21 cellular contexts compared by ENCODE assay signal in genomic region chr16:86061318-86061695, GRCh38.
A peak's percentile ranks its signal among the peaks of the same experiment; 100 is the strongest.
DNase-seq lines count a peak whose midpoint lies in the region; ATAC-seq and TF ChIP-seq lines count a peak whose summit lies in the region.
"Had no signal": no experiment of that assay in that cellular context is flagged by ENCODE, and none has a peak within 500 bp of the region (broad histone marks: within the 10 kb centered on the region; RNA-seq: fewer than 3 reads in every experiment).

No MANE protein-coding gene starts in this region.

- no peaks in the 10 kb centered on the region for H3K79me1 ChIP-seq in mesenchymal stem cell (replicated peaks; ENCODE audit: low read length, poor library complexity, severe bottlenecking)

- no peak overlapping the region for H3K27ac Mint-ChIP-seq in HFFc6
- H3K27ac Mint-ChIP-seq: CD4-positive, alpha-beta memory T cell; GM23338 had no signal

- intact Hi-C loops in heart left ventricle (cut with DNase I) (no loop called here), Right ventricle myocardium superior (cut with DNase I) (no loop called here), dorsolateral prefrontal cortex (cut with DNase I) (no loop called here)

- H4K91ac ChIP-seq in mesenchymal stem cell (ENCODE audit: low read length), result peak overlapping the region; percentile 45

- peaks cover 37% of the 10 kb centered on the region for H3K27me3 Mint-ChIP-seq in HFFc6 (ENCODE audit: insufficient read depth)
- H3K27me3 Mint-ChIP-seq: CD4-positive, alpha-beta memory T cell had no signal

- peaks cover 0 to 36% (median 16%) of the 10 kb centered on the region in 12 donors for H3K4me1 ChIP-seq in heart left ventricle
- no peaks in the 10 kb centered on the region for H3K4me1 ChIP-seq in mesenchymal stem cell (ENCODE audit: control insufficient read depth, insufficient read depth, low read depth, low read length)
- peaks cover 40% of the 10 kb centered on the region for H3K4me1 ChIP-seq in stomach smooth muscle (ENCODE audit: control insufficient read depth, insufficient read depth, low read length)

- peak overlapping the region in 1 of 2 experiments; percentile 29 for H3K18ac ChIP-seq in mesenchymal stem cell (ENCODE audit: low read depth in 1 of 2, low read length in 2 of 2)

- no peaks in the 10 kb centered on the region for H3K4me1 Mint-ChIP-seq in HFFc6 (ENCODE audit: low read depth)
- H3K4me1 Mint-ChIP-seq: CD4-positive, alpha-beta memory T cell; GM23338 had no signal

- H3K27me3 ChIP-seq in heart left ventricle (peaks cover 0 to 6% (median 0%) of the 10 kb centered on the region in 9 donors), dorsolateral prefrontal cortex (no peaks in the 10 kb centered on the region), mesenchymal stem cell (ENCODE audit: control insufficient read depth in 1 of 2, insufficient read depth in 1 of 2, low read length in 2 of 2) (peaks cover 19 to 68% of the 10 kb centered on the region in 2 experiments), stomach smooth muscle (ENCODE audit: control insufficient read depth in 1 of 2, insufficient read depth in 2 of 2, low read length in 2 of 2) (no peaks in the 10 kb centered on the region)

- no peak overlapping the region for H4K8ac ChIP-seq in mesenchymal stem cell (ENCODE audit: low read length)

- TF ChIP-seq POLR2A in heart left ventricle (IDR thresholded peaks at IDR 0.05), result no peak

- H2BK15ac ChIP-seq in mesenchymal stem cell (ENCODE audit: low read depth, poor library complexity, severe bottlenecking), result peak overlapping the region; percentile 45

- H2BK12ac ChIP-seq in mesenchymal stem cell (ENCODE audit: low read length in 2 of 2), result peak overlapping the region in 1 of 2 experiments; percentile 17

- H3K9me3 Mint-ChIP-seq in HFFc6, result no peaks in the 10 kb centered on the region
- H3K9me3 Mint-ChIP-seq: GM23338 had no signal

- DNase-seq in heart left ventricle, result no peak
- no peak for DNase-seq in Right ventricle myocardium superior
- DNase-seq in dorsolateral prefrontal cortex, result no peak
- no peak for DNase-seq in mesenchymal stem cell
- no peak for DNase-seq in HFFc6
- DNase-seq: 8988T; CD4-positive, alpha-beta memory T cell; EL; HCEC 1CT; MV-4-11; NCI-H1694 treated with DMSO at 0.1 percent for 48 hours; NCI-H524; NCI-H82; PC-3; RPMI8226 had no signal

- H3K9me3 ChIP-seq in heart left ventricle (no peaks in the 10 kb centered on the region), mesenchymal stem cell (ENCODE audit: control insufficient read depth, low read length) (no peaks in the 10 kb centered on the region), stomach smooth muscle (ENCODE audit: control insufficient read depth in 2 of 2, low read length in 2 of 2) (no peaks in the 10 kb centered on the region)

- ATAC-seq in heart left ventricle, result no peak
- ATAC-seq in Right ventricle myocardium superior (ENCODE audit: poor library complexity), result no peak
- ATAC-seq in HG02623 (IDR thresholded peaks at IDR 0.05; ENCODE audit: unreplicated experiment), result no peak
- ATAC-seq in HG02981 (IDR thresholded peaks at IDR 0.05; ENCODE audit: unreplicated experiment), result no peak
- ATAC-seq: GM12878, GM23338, PC-3 had no signal

- no peak overlapping the region for H2BK120ac ChIP-seq in mesenchymal stem cell (ENCODE audit: low read depth, low read length)

- H3K4me2 ChIP-seq in mesenchymal stem cell (ENCODE audit: low read length, poor library complexity, severe bottlenecking), result no peak overlapping the region
- H3K4me2 ChIP-seq: GM23338, KMS-11 had no signal

- H2AK5ac ChIP-seq in mesenchymal stem cell (ENCODE audit: low read length, severe bottlenecking), result no peak overlapping the region

- H3K9ac ChIP-seq in mesenchymal stem cell (ENCODE audit: low read length) (no peak overlapping the region), stomach smooth muscle (ENCODE audit: low read length in 2 of 2) (no peak overlapping the region)
- H3K9ac ChIP-seq: KMS-11 had no signal

- H3K27ac ChIP-seq in heart left ventricle (peak overlapping the region in 10 of 12 donors; percentile 43 to 82 (median 70)), dorsolateral prefrontal cortex (peak overlapping the region in 44 of 59 donors; percentile 1 to 95 (median 81)), mesenchymal stem cell (ENCODE audit: low read length, poor library complexity, severe bottlenecking) (no peak overlapping the region), stomach smooth muscle (ENCODE audit: low read length) (peak overlapping the region; percentile 83)
- H3K27ac ChIP-seq: KMS-11 had no signal

- H3K36me3 ChIP-seq in heart left ventricle, result no peaks in the 10 kb centered on the region
- H3K36me3 ChIP-seq in mesenchymal stem cell (ENCODE audit: control insufficient read depth in 1 of 2, insufficient read depth in 2 of 2, low read depth in 1 of 2, low read length in 2 of 2), result no peaks in the 10 kb centered on the region
- no peaks in the 10 kb centered on the region for H3K36me3 ChIP-seq in stomach smooth muscle (ENCODE audit: control insufficient read depth in 2 of 2, insufficient read depth in 2 of 2, low read length in 2 of 2)

- H3K4me3 ChIP-seq in heart left ventricle, result no peak overlapping the region
- H3K4me3 ChIP-seq in dorsolateral prefrontal cortex, result no peak overlapping the region
- no peak overlapping the region for H3K4me3 ChIP-seq in mesenchymal stem cell (ENCODE audit: insufficient read depth in 1 of 2, low read depth in 1 of 2, low read length in 2 of 2)
- no peak overlapping the region for H3K4me3 ChIP-seq in stomach smooth muscle (ENCODE audit: low read length in 2 of 2)
- H3K4me3 ChIP-seq: GM12878, GM23338 had no signal

- TF ChIP-seq CTCF in heart left ventricle (IDR thresholded peaks at IDR 0.05) (no peak), dorsolateral prefrontal cortex (IDR thresholded peaks at IDR 0.05 in 54 of 56, conservative IDR thresholded peaks at IDR 0.05 in 2 of 56; ENCODE audit: low read depth in 1 of 56, partially characterized antibody in 56 of 56) (no peak), HFFc6 (IDR thresholded peaks at IDR 0.05) (no peak)

- H3K36me3 Mint-ChIP-seq in HFFc6 (ENCODE audit: low read depth), result no peaks in the 10 kb centered on the region
- H3K36me3 Mint-ChIP-seq: CD4-positive, alpha-beta memory T cell had no signal

- H3K23ac ChIP-seq in mesenchymal stem cell (ENCODE audit: low read length in 2 of 2), result no peak overlapping the region

- H3K14ac ChIP-seq in mesenchymal stem cell (ENCODE audit: low read length in 2 of 2), result peak overlapping the region in 1 of 2 experiments; percentile 68

- H2BK5ac ChIP-seq in mesenchymal stem cell (ENCODE audit: low read depth, low read length, poor library complexity, severe bottlenecking), result no peak overlapping the region

- WGBS in heart left ventricle, 4 donors, result 69 to 78% (median 73%) methylated on average over 11 of the region's 11 CpGs
- 74% methylated on average over 9 of the region's 11 CpGs for whole genome bisulfite sequencing in mesenchymal stem cell

- H2AFZ ChIP-seq in mesenchymal stem cell (ENCODE audit: low read depth, low read length), result no peak overlapping the region
- H2AFZ ChIP-seq: GM23338 had no signal

- H3K4ac ChIP-seq in mesenchymal stem cell (ENCODE audit: low read depth in 1 of 2, low read length in 2 of 2), result peak overlapping the region in 1 of 2 experiments; percentile 13

- H3K4me3 Mint-ChIP-seq in HFFc6, result no peak overlapping the region
- H3K4me3 Mint-ChIP-seq: CD4-positive, alpha-beta memory T cell; GM23338 had no signal
